In the genomic region with DNA sequence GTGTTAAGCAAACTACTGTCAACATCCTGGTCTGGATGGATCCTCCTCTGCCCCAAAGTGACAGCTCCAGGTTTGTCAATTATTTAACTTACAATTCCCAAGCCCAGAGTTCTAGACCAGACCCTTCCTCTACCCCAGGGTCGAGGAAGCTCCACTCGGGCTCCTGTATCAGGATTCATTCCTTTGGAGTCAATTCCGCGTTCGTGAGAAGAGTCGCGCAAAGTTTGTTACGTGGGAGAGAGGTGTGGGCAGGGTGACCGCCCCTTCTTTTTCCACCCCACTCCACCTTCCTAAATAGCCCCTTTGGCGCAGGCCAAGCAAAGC, we compare ENCODE assay signal across 8 cellular contexts. TPM values are rescaled to one million over a fixed set of nuclear protein-coding genes. Genes with fewer than 3 reads are reported as not detected.
DNase-seq lines count a peak whose midpoint lies in the region; ATAC-seq and TF ChIP-seq lines count a peak whose summit lies in the region.

No MANE protein-coding gene starts in this region.

- H3K4me3 Mint-ChIP-seq in dendritic cell treated with granulocyte-macrophage colony-stimulating factor and Interleukin-4, amounts not matched to agents 40 ng/mL and 50 ng/mL, for 4 days, result peak overlapping the region; percentile 93
- peak overlapping the region; percentile 85 to 98 (median 96) for H3K4me3 Mint-ChIP-seq in naive thymus-derived CD4-positive, alpha-beta T cell

- TF ChIP-seq POLR2A in GM18505 (IDR thresholded peaks at IDR 0.05; ENCODE audit: borderline replicate concordance, extremely low read depth, insufficient read depth, insufficient read length), result no peak

- TF ChIP-seq CTCF in AG10803 (conservative IDR thresholded peaks at IDR 0.05; ENCODE audit: low read length) (no peak), LNCaP clone FGC (IDR thresholded peaks at IDR 0.05; ENCODE audit: control insufficient read depth, extremely low read depth, insufficient read depth) (no peak)

- peaks cover 8% of the 10 kb centered on the region for H3K9me3 Mint-ChIP-seq in dendritic cell treated with granulocyte-macrophage colony-stimulating factor and Interleukin-4, amounts not matched to agents 40 ng/mL and 50 ng/mL, for 4 days
- peaks cover 0 to 6% (median 3%) of the 10 kb centered on the region in 11 donors for H3K9me3 Mint-ChIP-seq in naive thymus-derived CD4-positive, alpha-beta T cell

- no peaks in the 10 kb centered on the region for H3K9me3 ChIP-seq in naive thymus-derived CD4-positive, alpha-beta T cell (ENCODE audit: control insufficient read depth in 2 of 3, low read length in 3 of 3)

- POLR2A ChIA-PET in naive thymus-derived CD4-positive, alpha-beta T cell (lab: Charles Lee), result interaction anchor here (1.6 to 2.9 kb wide), 4 partner anchors 11 to 315 kb away, joined by 6 to 18 read pairs (median 16); partner anchors contain the start of gene GTF2A1

- H3K36me3 ChIP-seq in naive thymus-derived CD4-positive, alpha-beta T cell (ENCODE audit: control insufficient read depth in 2 of 3, insufficient read depth in 3 of 3, low read length in 3 of 3), result peaks cover 0 to 4% (median 0%) of the 10 kb centered on the region in 3 experiments

- H3K4me1 Mint-ChIP-seq in dendritic cell treated with granulocyte-macrophage colony-stimulating factor and Interleukin-4, amounts not matched to agents 40 ng/mL and 50 ng/mL, for 4 days (ENCODE audit: low read depth), result peaks cover 43% of the 10 kb centered on the region
- H3K4me1 Mint-ChIP-seq in naive thymus-derived CD4-positive, alpha-beta T cell, result peaks cover 33 to 77% (median 74%) of the 10 kb centered on the region in 7 donors

- peak overlapping the region; percentile 92 for H3K27ac Mint-ChIP-seq in dendritic cell treated with granulocyte-macrophage colony-stimulating factor and Interleukin-4, amounts not matched to agents 40 ng/mL and 50 ng/mL, for 4 days
- H3K27ac Mint-ChIP-seq in naive thymus-derived CD4-positive, alpha-beta T cell, result peak overlapping the region; percentile 81 to 97 (median 92)

- CTCF ChIA-PET in naive thymus-derived CD4-positive, alpha-beta T cell (lab: Charles Lee), result interaction anchor here (0.7 kb wide), 1 partner anchor 557 kb away, joined by 3 read pairs; no protein-coding TSS in a partner anchor

- H3K36me3 Mint-ChIP-seq in dendritic cell treated with granulocyte-macrophage colony-stimulating factor and Interleukin-4, amounts not matched to agents 40 ng/mL and 50 ng/mL, for 4 days (ENCODE audit: low read depth), result peaks cover 15% of the 10 kb centered on the region
- H3K36me3 Mint-ChIP-seq in naive thymus-derived CD4-positive, alpha-beta T cell, result peaks cover 0 to 4% (median 0%) of the 10 kb centered on the region in 5 donors

- H3K4me3 ChIP-seq in AG10803 (ENCODE audit: low read length) (peak overlapping the region; percentile 87), LNCaP clone FGC (ENCODE audit: low read depth, low read length) (peak overlapping the region; percentile 98)
- peak overlapping the region; percentile 87 for H3K4me3 ChIP-seq in naive thymus-derived CD4-positive, alpha-beta T cell (ENCODE audit: low read length)

- H3K27me3 Mint-ChIP-seq in dendritic cell treated with granulocyte-macrophage colony-stimulating factor and Interleukin-4, amounts not matched to agents 40 ng/mL and 50 ng/mL, for 4 days, result no peaks in the 10 kb centered on the region
- H3K27me3 Mint-ChIP-seq in naive thymus-derived CD4-positive, alpha-beta T cell, result peaks cover 0 to 3% (median 0%) of the 10 kb centered on the region in 5 donors

- intact Hi-C loops in dendritic cell treated with granulocyte-macrophage colony-stimulating factor and Interleukin-4, amounts not matched to agents 40 ng/mL and 50 ng/mL, for 4 days (cut with micrococcal nuclease), result loop anchor here (2.0 kb wide), 1 partner anchor 14 kb away; no protein-coding TSS in a partner anchor
- intact Hi-C loops in naive thymus-derived CD4-positive, alpha-beta T cell (cut with micrococcal nuclease), result loop anchor here (1.0 to 5.0 kb wide), 5 partner anchors 14 to 576 kb away; partner anchors contain the start of gene TSHR (in 1 of the 2)

- no peak for DNase-seq in AG10803 (ENCODE audit: low read depth)
- DNase-seq in LNCaP clone FGC (ENCODE audit: low read depth), result no peak
- DNase-seq in naive thymus-derived CD4-positive, alpha-beta T cell, result peak in 1 of 9 donors; percentile 7
- no peak for DNase-seq in mesenteric fat pad (ENCODE audit: low spot score)
- no peak for DNase-seq in NCI-H774 (lab: John Stamatoyannopoulos, UW)

- H3K4me1 ChIP-seq in naive thymus-derived CD4-positive, alpha-beta T cell (ENCODE audit: control insufficient read depth in 2 of 2, insufficient read depth in 2 of 2, low read length in 2 of 2), result peaks cover 24% of the 10 kb centered on the region in 2 donors

- ATAC-seq in naive thymus-derived CD4-positive, alpha-beta T cell, result no peak
- ATAC-seq in GM18505 (IDR thresholded peaks at IDR 0.05; ENCODE audit: unreplicated experiment), result no peak
- no peak for ATAC-seq in HG03196 (IDR thresholded peaks at IDR 0.05; ENCODE audit: unreplicated experiment)

- H3K27me3 ChIP-seq in naive thymus-derived CD4-positive, alpha-beta T cell (ENCODE audit: control insufficient read depth in 2 of 2, insufficient read depth in 2 of 2, low read length in 2 of 2), result no peaks in the 10 kb centered on the region

- H3K27ac ChIP-seq in naive thymus-derived CD4-positive, alpha-beta T cell (ENCODE audit: low read depth, low read length), result peak overlapping the region; percentile 77

RNA-seq across cellular contexts. Expression of gene SEL1L, which starts 0.5 kb away (rescaled TPM):
- total RNA-seq in naive thymus-derived CD4-positive, alpha-beta T cell, result 10 to 100 TPM; 43.5 to 72.2 (median 57.0) TPM
- polyA plus RNA-seq in naive thymus-derived CD4-positive, alpha-beta T cell, result 10 to 100 TPM; 15.4 to 17.7 TPM
- 114 TPM for total RNA-seq in mesenteric fat pad
